In genomic region chr2:28048341-28048740, GRCh38 we compare ENCODE assay signal across 23 cellular contexts.
A peak's percentile ranks its signal among the peaks of the same experiment; 100 is the strongest.
DNase-seq lines count a peak whose midpoint lies in the region; ATAC-seq and TF ChIP-seq lines count a peak whose summit lies in the region.
"Had no signal": no experiment of that assay in that cellular context is flagged by ENCODE, and none has a peak within 500 bp of the region (broad histone marks: within the 10 kb centered on the region; RNA-seq: fewer than 3 reads in every experiment).

No MANE protein-coding gene starts in this region.

- peak overlapping the region; percentile 12 for H2BK5ac ChIP-seq in IMR-90 (ENCODE audit: low read depth, low read length, poor library complexity, severe bottlenecking)
- no peak overlapping the region for H2BK5ac ChIP-seq in mesenchymal stem cell (ENCODE audit: low read depth, low read length, poor library complexity, severe bottlenecking)

- dilution Hi-C loops in IMR-90 (cut with HindIII; ENCODE audit: low sequenced_read_pairs, unreplicated experiment): no loop called here

- no peak overlapping the region for H3K27ac ChIP-seq in IMR-90 (ENCODE audit: insufficient read depth, low read length)
- H3K27ac ChIP-seq in mesenchymal stem cell (ENCODE audit: low read length, poor library complexity, severe bottlenecking): peak overlapping the region; percentile 59
- no peak overlapping the region for H3K27ac ChIP-seq in ovary
- H3K27ac ChIP-seq: BLaER1 had no signal

- CTCF ChIA-PET in IMR-90 (lab: Yijun Ruan, JAX): no interaction called here

- H3K4me3 ChIP-seq in IMR-90 (ENCODE audit: insufficient read depth, low read depth, low read length) (no peak overlapping the region), choroid plexus epithelial cell (ENCODE audit: low read depth, low read length) (no peak overlapping the region), mesenchymal stem cell (ENCODE audit: insufficient read depth in 1 of 2, low read depth in 1 of 2, low read length in 2 of 2) (no peak overlapping the region), ovary (no peak overlapping the region)
- H3K4me3 ChIP-seq: BLaER1 had no signal

- TF ChIP-seq CTCF in CD14-positive monocyte (IDR thresholded peaks at IDR 0.05): no peak
- TF ChIP-seq CTCF in IMR-90 (conservative IDR thresholded peaks at IDR 0.05; ENCODE audit: low read depth, low read length): no peak
- no peak for TF ChIP-seq CTCF in choroid plexus epithelial cell (conservative IDR thresholded peaks at IDR 0.05; ENCODE audit: low read depth, low read length)
- TF ChIP-seq CTCF in ovary (IDR thresholded peaks at IDR 0.05): no peak

- no peak for DNase-seq in CD14-positive monocyte (ENCODE audit: low spot score)
- peak; percentile 68 for DNase-seq in IMR-90
- peak; percentile 74 for DNase-seq in choroid plexus epithelial cell (ENCODE audit: low read depth)
- DNase-seq in mesenchymal stem cell: no peak
- no peak for DNase-seq in iPS-NIHi7 (ENCODE audit: extremely low spot score)
- no peak for DNase-seq in ovary
- DNase-seq in pons (ENCODE audit: low spot score): no peak
- DNase-seq in stimulated activated CD4-positive, alpha-beta T cell treated with anti-CD3 and anti-CD28 coated beads, Interleukin-12 subunit alpha, Interleukin-12 subunit beta, amount 100 ng/mL, for 4 hours: no peak
- DNase-seq: activated B cell treated with CpG ODN at 0.5 μM for 24 hours; DND-41; effector CD4-positive, alpha-beta T cell; H7; NCI-H1417; NCI-H2081; NCI-H446; occipital lobe; retina; SIG-M5; stimulated activated CD4-positive, alpha-beta T cell treated with anti-CD3 and anti-CD28 coated beads, Interleukin-4, amount 100 ng/mL, for 4 hours had no signal

- H4K8ac ChIP-seq in IMR-90 (ENCODE audit: low read depth in 2 of 2, low read length in 2 of 2) (peak overlapping the region in 1 of 2 experiments; percentile 41; a peak in 1 of 4 replicates), mesenchymal stem cell (ENCODE audit: low read length) (no peak overlapping the region)

- peaks cover 30% of the 10 kb centered on the region for H3K4me1 Mint-ChIP-seq in CD14-positive monocyte
- H3K4me1 Mint-ChIP-seq: activated B cell treated with CpG ODN at 0.5 μM for 24 hours; activated T-helper 17 cell treated with anti-CD3 and anti-CD28 coated beads, Interleukin-2, amount 50 U/mL, for 72 hours had no signal

- peak overlapping the region; percentile 67; the same call in 1 of the 2 replicates for H2BK20ac ChIP-seq in IMR-90 (ENCODE audit: low read depth, low read length)

- no peak for TF ChIP-seq EP300 in ovary (IDR thresholded peaks at IDR 0.05)

- H3K14ac ChIP-seq in IMR-90 (replicated peaks; ENCODE audit: low read depth, low read length): peak overlapping the region; percentile 69
- no peak overlapping the region for H3K14ac ChIP-seq in mesenchymal stem cell (ENCODE audit: low read length in 2 of 2)

- no peak overlapping the region for H2AK5ac ChIP-seq in IMR-90 (ENCODE audit: low read depth, low read length)
- H2AK5ac ChIP-seq in mesenchymal stem cell (ENCODE audit: low read length, severe bottlenecking): peak overlapping the region; percentile 94

- H2AFZ ChIP-seq in IMR-90 (replicated peaks; ENCODE audit: low read length, poor library complexity): no peak overlapping the region
- no peak overlapping the region for H2AFZ ChIP-seq in mesenchymal stem cell (ENCODE audit: low read depth, low read length)

- no peaks in the 10 kb centered on the region for H3K27me3 Mint-ChIP-seq in CD14-positive monocyte (ENCODE audit: low read depth in 3 of 3)
- H3K27me3 Mint-ChIP-seq: activated B cell treated with CpG ODN at 0.5 μM for 24 hours; activated naive CD8-positive, alpha-beta T cell; activated T-helper 17 cell treated with anti-CD3 and anti-CD28 coated beads, Interleukin-2, amount 50 U/mL, for 72 hours; stimulated activated naive CD8-positive, alpha-beta T cell treated with anti-CD3 and anti-CD28 coated beads, Interleukin-15, Interleukin-2, amounts not matched to agents 100 ng/mL and 50 ng/mL, for 24 hours had no signal

- H2BK15ac ChIP-seq in IMR-90 (ENCODE audit: low read depth, low read length) (peak overlapping the region; percentile 39; the same call in 1 of the 3 replicates), mesenchymal stem cell (ENCODE audit: low read depth, poor library complexity, severe bottlenecking) (no peak overlapping the region)

- H3K36me3 ChIP-seq in IMR-90 (ENCODE audit: control insufficient read depth, insufficient read depth, low read length) (no peaks in the 10 kb centered on the region), mesenchymal stem cell (ENCODE audit: control insufficient read depth in 1 of 2, insufficient read depth in 2 of 2, low read depth in 1 of 2, low read length in 2 of 2) (peaks cover 0 to 6% of the 10 kb centered on the region in 2 experiments), ovary (no peaks in the 10 kb centered on the region)
- H3K36me3 ChIP-seq: BLaER1 had no signal

- no peak for TF ChIP-seq RAD21 in IMR-90 (IDR thresholded peaks at IDR 0.05; ENCODE audit: low read length)

- no peaks in the 10 kb centered on the region for H3K27me3 ChIP-seq in IMR-90 (ENCODE audit: control insufficient read depth, insufficient read depth, low read length)
- H3K27me3 ChIP-seq in mesenchymal stem cell (ENCODE audit: control insufficient read depth in 1 of 2, insufficient read depth in 1 of 2, low read length in 2 of 2): no peaks in the 10 kb centered on the region
- no peaks in the 10 kb centered on the region for H3K27me3 ChIP-seq in ovary
- H3K27me3 ChIP-seq: BLaER1 had no signal

- H3K4me1 ChIP-seq in IMR-90 (ENCODE audit: control insufficient read depth, insufficient read depth, low read length) (peaks cover 10% of the 10 kb centered on the region), mesenchymal stem cell (ENCODE audit: control insufficient read depth, insufficient read depth, low read depth, low read length) (peaks cover 1% of the 10 kb centered on the region), ovary (ENCODE audit: insufficient read depth) (peaks cover 6% of the 10 kb centered on the region)
- H3K4me1 ChIP-seq: BLaER1 had no signal

- no peak overlapping the region for H2AK9ac ChIP-seq in IMR-90 (replicated peaks; ENCODE audit: low read depth, low read length, poor library complexity)

- H4K91ac ChIP-seq in IMR-90 (ENCODE audit: insufficient read depth, low read depth, low read length) (no peak overlapping the region), mesenchymal stem cell (ENCODE audit: low read length) (no peak overlapping the region)

- H3K36me3 Mint-ChIP-seq in CD14-positive monocyte: peaks cover 14 to 18% of the 10 kb centered on the region in 2 donors

- H3K9ac ChIP-seq in IMR-90 (ENCODE audit: low read depth, low read length) (no peak overlapping the region), mesenchymal stem cell (ENCODE audit: low read length) (peak overlapping the region; percentile 33)
- H3K9ac ChIP-seq: BLaER1 had no signal

- peak overlapping the region; percentile 76; the same call in 1 of the 2 replicates for H2BK120ac ChIP-seq in IMR-90 (ENCODE audit: low read depth, low read length)
- H2BK120ac ChIP-seq in mesenchymal stem cell (ENCODE audit: low read depth, low read length): no peak overlapping the region

- intact Hi-C loops in CD14-positive monocyte (cut with micrococcal nuclease) (no loop called here), IMR-90 (cut with micrococcal nuclease) (loop anchor here (2.0 kb wide), 1 partner anchor 342 kb away; no protein-coding TSS in a partner anchor), ovary (cut with DNase I) (no loop called here)

- H3K4me2 ChIP-seq in IMR-90 (ENCODE audit: low read depth, low read length) (no peak overlapping the region), mesenchymal stem cell (ENCODE audit: low read length, poor library complexity, severe bottlenecking) (no peak overlapping the region)
- H3K4me2 ChIP-seq: BLaER1 had no signal

- H3K4ac ChIP-seq in IMR-90 (ENCODE audit: low read depth, low read length): peak overlapping the region; percentile 76; the same call in 1 of the 2 replicates
- H3K4ac ChIP-seq in mesenchymal stem cell (ENCODE audit: low read depth in 1 of 2, low read length in 2 of 2): no peak overlapping the region

- H3K23ac ChIP-seq in IMR-90 (ENCODE audit: low read depth, low read length): no peak overlapping the region; the same call in 1 of the 2 replicates
- no peak overlapping the region for H3K23ac ChIP-seq in mesenchymal stem cell (ENCODE audit: low read length in 2 of 2)

- peak overlapping the region in 5 of 7 donors; percentile 64 to 90 (median 79) for H3K27ac Mint-ChIP-seq in CD14-positive monocyte
- H3K27ac Mint-ChIP-seq: activated B cell treated with CpG ODN at 0.5 μM for 24 hours; activated naive CD8-positive, alpha-beta T cell; activated T-helper 17 cell treated with anti-CD3 and anti-CD28 coated beads, Interleukin-2, amount 50 U/mL, for 72 hours; stimulated activated naive CD8-positive, alpha-beta T cell treated with anti-CD3 and anti-CD28 coated beads, Interleukin-15, Interleukin-2, amounts not matched to agents 100 ng/mL and 50 ng/mL, for 24 hours had no signal

- H3K56ac ChIP-seq in IMR-90 (ENCODE audit: extremely low read depth, insufficient read depth, low read length): no peak overlapping the region

- H3K9me3 ChIP-seq in IMR-90 (ENCODE audit: control insufficient read depth, insufficient read depth, low read length): no peaks in the 10 kb centered on the region
- H3K9me3 ChIP-seq in mesenchymal stem cell (ENCODE audit: control insufficient read depth, low read length): no peaks in the 10 kb centered on the region
- H3K9me3 ChIP-seq in ovary: no peaks in the 10 kb centered on the region
- H3K9me3 ChIP-seq: BLaER1 had no signal

- H2BK12ac ChIP-seq in mesenchymal stem cell (ENCODE audit: low read length in 2 of 2): no peak overlapping the region

- 0 out of 2 replicates have a peak, but pooled peaks cover 2% of the 10 kb centered on the region for H3K9me1 ChIP-seq in IMR-90 (ENCODE audit: insufficient read depth, low read length)

- in situ Hi-C loops in IMR-90 (cut with MboI; ENCODE audit: low sequenced_read_pairs): no loop called here

- H3K79me1 ChIP-seq in IMR-90 (ENCODE audit: low read depth in 1 of 2, low read length in 2 of 2) (no peaks in the 10 kb centered on the region), mesenchymal stem cell (replicated peaks; ENCODE audit: low read length, poor library complexity, severe bottlenecking) (peaks cover 3% of the 10 kb centered on the region)

- H3K18ac ChIP-seq in IMR-90 (ENCODE audit: low read depth, low read length) (no peak overlapping the region; the same call in 1 of the 2 replicates), mesenchymal stem cell (ENCODE audit: low read depth in 1 of 2, low read length in 2 of 2) (no peak overlapping the region)

- no peaks in the 10 kb centered on the region for H4K20me1 ChIP-seq in IMR-90 (ENCODE audit: insufficient read depth, low read length)
- H4K20me1 ChIP-seq: BLaER1 had no signal

- TF ChIP-seq POLR2A in IMR-90 (IDR thresholded peaks at IDR 0.05; ENCODE audit: low read depth, low read length): no peak
- TF ChIP-seq POLR2A in ovary (IDR thresholded peaks at IDR 0.05): no peak

- no TSS peak for BruUV-seq in IMR-90 (replicated peaks; lab: Mats Ljungman, UMichigan)

- ATAC-seq in IMR-90 (ENCODE audit: low read depth): peak; percentile 42
- ATAC-seq: activated T-helper 17 cell treated with anti-CD3 and anti-CD28 coated beads, Interleukin-2, amount 50 U/mL, for 72 hours had no signal

- H3K9me3 Mint-ChIP-seq in CD14-positive monocyte: no peaks in the 10 kb centered on the region
- H3K9me3 Mint-ChIP-seq: activated B cell treated with CpG ODN at 0.5 μM for 24 hours; activated T-helper 17 cell treated with anti-CD3 and anti-CD28 coated beads, Interleukin-2, amount 50 U/mL, for 72 hours; stimulated activated naive CD8-positive, alpha-beta T cell treated with anti-CD3 and anti-CD28 coated beads, Interleukin-15, Interleukin-2, amounts not matched to agents 100 ng/mL and 50 ng/mL, for 24 hours had no signal

- H3K4me3 Mint-ChIP-seq in CD14-positive monocyte: no peak overlapping the region
- H3K4me3 Mint-ChIP-seq: activated B cell treated with CpG ODN at 0.5 μM for 24 hours; activated naive CD8-positive, alpha-beta T cell; activated T-helper 17 cell treated with anti-CD3 and anti-CD28 coated beads, Interleukin-2, amount 50 U/mL, for 72 hours; stimulated activated naive CD8-positive, alpha-beta T cell treated with anti-CD3 and anti-CD28 coated beads, Interleukin-15, Interleukin-2, amounts not matched to agents 100 ng/mL and 50 ng/mL, for 24 hours had no signal

- POLR2A ChIA-PET in IMR-90 (lab: Charles Lee; ENCODE audit: unreplicated experiment): no interaction called here

- WGBS in IMR-90 (ENCODE audit: extremely low coverage in 2 of 2, insufficient read length in 1 of 2), 2 experiments: no CpG with 5 or more reads among the region's 3 CpGs
- 100% methylated on average over 2 of the region's 3 CpGs for WGBS in mesenchymal stem cell
- 80 to 83% (median 83%) methylated on average over 3 of the region's 3 CpGs for WGBS in ovary, 3 donors

- no peak overlapping the region for H4K5ac ChIP-seq in IMR-90 (ENCODE audit: low read depth, low read length)

Comparison
In these comparisons a context has a peak if more than half of its experiments do, and no peak if none do; other contexts are left out.
1. DNase-seq: peak in IMR-90 (single experiment) and choroid plexus epithelial cell (single experiment); none in CD14-positive monocyte (single experiment), mesenchymal stem cell (single experiment), iPS-NIHi7 (single experiment), ovary (0 of 5), pons (single experiment) and stimulated activated CD4-positive, alpha-beta T cell treated with anti-CD3 and anti-CD28 coated beads, Interleukin-12 subunit alpha, Interleukin-12 subunit beta, amount 100 ng/mL, for 4 hours (single experiment).